In the genomic region with DNA sequence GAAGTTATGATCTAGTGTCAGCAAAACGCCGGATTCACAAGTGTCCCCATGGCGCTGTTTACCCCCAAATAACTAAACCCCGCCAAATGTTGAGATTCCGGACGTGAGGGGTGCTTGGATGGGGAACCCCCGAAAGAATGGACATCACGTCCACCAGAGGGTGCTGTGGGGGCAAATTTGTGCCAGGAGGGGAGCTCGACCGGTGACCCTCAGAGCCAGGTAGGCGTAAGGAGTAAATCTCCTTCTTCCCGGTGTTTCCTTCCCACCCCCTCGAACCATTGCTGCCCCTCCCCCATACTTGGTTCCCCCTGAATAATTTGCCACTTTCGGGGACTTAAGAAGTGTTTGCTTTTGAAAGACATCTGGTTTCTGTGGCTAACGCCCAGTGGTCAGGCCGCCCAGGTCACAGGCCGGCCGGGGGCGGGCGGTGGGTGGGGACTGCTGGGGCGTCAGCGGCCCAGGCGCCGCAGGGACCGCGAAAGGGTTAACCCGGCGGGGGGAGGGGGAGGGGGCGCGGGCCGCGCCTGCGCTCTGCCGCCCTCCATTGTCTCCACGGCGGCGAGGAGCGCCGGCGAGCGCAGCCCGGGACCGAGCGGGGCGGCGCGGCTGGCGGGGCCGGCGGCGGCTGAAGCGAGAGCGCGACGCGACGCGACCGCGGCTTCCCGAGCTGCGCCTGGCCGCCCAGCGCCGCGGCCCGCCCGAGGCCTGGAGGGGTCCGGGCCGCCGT, we compare ENCODE assay signal across 8 cellular contexts. TPM values are rescaled to one million over a fixed set of nuclear protein-coding genes. Genes with fewer than 3 reads are reported as not detected.
DNase-seq lines count a peak whose midpoint lies in the region; ATAC-seq and TF ChIP-seq lines count a peak whose summit lies in the region.

A gene (plus strand): TSS at position 544 of the 727 bp plus-strand sequence. CDS start 648 bp downstream, outside the sequence.

- H3K9me3 ChIP-seq in right lobe of liver: no peaks in the 10 kb centered on the region

- TF ChIP-seq CTCF in AG09319 (IDR thresholded peaks at IDR 0.05; ENCODE audit: low read depth, low read length) (peak; percentile 67), dorsolateral prefrontal cortex (IDR thresholded peaks at IDR 0.05 in 54 of 56, conservative IDR thresholded peaks at IDR 0.05 in 2 of 56; ENCODE audit: low read depth in 1 of 56, partially characterized antibody in 56 of 56) (peak; percentile 73 to 94 (median 85)), right lobe of liver (IDR thresholded peaks at IDR 0.05) (peak; percentile 69 to 76 (median 72))

- H3K4me1 ChIP-seq in right lobe of liver: peaks cover 0 to 31% (median 4%) of the 10 kb centered on the region in 4 donors

- peak within 1 kb of the TSS; percentile 72 to 98 (median 91) for H3K4me3 ChIP-seq in dorsolateral prefrontal cortex
- peak within 1 kb of the TSS; percentile 67 to 79 (median 77) for H3K4me3 ChIP-seq in right lobe of liver

- H3K27me3 ChIP-seq in dorsolateral prefrontal cortex (no peaks in the 10 kb centered on the region), right lobe of liver (no peaks in the 10 kb centered on the region)

- peak; percentile 51 for TF ChIP-seq POLR2A in right lobe of liver (IDR thresholded peaks at IDR 0.05)

- H3K36me3 ChIP-seq in right lobe of liver: no peaks in the 10 kb centered on the region

- ATAC-seq in GM18868 (IDR thresholded peaks at IDR 0.05; ENCODE audit: unreplicated experiment): peak; percentile 64
- peak; percentile 50 for ATAC-seq in HG03135 (IDR thresholded peaks at IDR 0.05; ENCODE audit: unreplicated experiment)
- peak; percentile 81 to 87 (median 86) for ATAC-seq in right lobe of liver

- DNase-seq in AG09319 (ENCODE audit: extremely low read depth, low read depth) (peak; percentile 44), NCI-H460 (ENCODE audit: extremely low read depth, low read depth) (peak; percentile 67), dorsolateral prefrontal cortex (peak; percentile 54 to 77 (median 69)), right lobe of liver (peak; percentile 88 to 89 (median 88))
- peak; percentile 75 for DNase-seq in activated CD4-positive, alpha-beta T cell treated with anti-CD3 and anti-CD28 coated beads, Interleukin-2, amount 50 U/mL, for 4 hours
- DNase-seq in stimulated activated CD4-positive, alpha-beta T cell treated with anti-CD3 and anti-CD28 coated beads, Interleukin-4, amount 100 ng/mL, for 48 hours (ENCODE audit: low read depth in 2 of 2): peak; percentile 79 to 82

- H3K27ac ChIP-seq in dorsolateral prefrontal cortex: peak within 1 kb of the TSS; percentile 49 to 92 (median 84)
- peak within 1 kb of the TSS; percentile 56 to 74 (median 73) for H3K27ac ChIP-seq in right lobe of liver

- WGBS in right lobe of liver (ENCODE audit: insufficient coverage, low coverage, low lambda C conversion rate, missing lambda C conversion rate): 0% methylated on average over 11 of the region's 71 CpGs

- intact Hi-C loops in dorsolateral prefrontal cortex (cut with DNase I) (loop anchor here (1.0 to 2.0 kb wide), 3 partner anchors 14 to 113 kb away; a partner anchor contains a TSS), right lobe of liver (cut with DNase I) (loop anchor here (5.0 to 10.0 kb wide), 2 partner anchors 114 to 116 kb away; a partner anchor contains a TSS)

RNA-seq across cellular contexts. Expression of the gene that starts here (rescaled TPM):
- total RNA-seq in NCI-H460 (2014; rRNA removed; shearing (Covaris generic)): 11.6 and 11.8 TPM in 2 replicates
- polyA plus RNA-seq in NCI-H460 (2014; cell fraction: nucleus; rRNA removed): 11.0 and 22.0 TPM in 2 replicates
- total RNA-seq in dorsolateral prefrontal cortex (10 to 100 TPM; 23.1 to 64.5 (median 38.6) TPM), right lobe of liver (10 to 100 TPM; 10.2 to 18.8 (median 11.1) TPM)

Comparison
In these comparisons a context has a peak if more than half of its experiments do, and no peak if none do; other contexts are left out.
1. Peak in every context shown above with its lines: DNase-seq, ATAC-seq, H3K4me3 ChIP-seq and H3K27ac ChIP-seq.